Comparison of ENCODE assay signal across 18 cellular contexts in the genomic region with DNA sequence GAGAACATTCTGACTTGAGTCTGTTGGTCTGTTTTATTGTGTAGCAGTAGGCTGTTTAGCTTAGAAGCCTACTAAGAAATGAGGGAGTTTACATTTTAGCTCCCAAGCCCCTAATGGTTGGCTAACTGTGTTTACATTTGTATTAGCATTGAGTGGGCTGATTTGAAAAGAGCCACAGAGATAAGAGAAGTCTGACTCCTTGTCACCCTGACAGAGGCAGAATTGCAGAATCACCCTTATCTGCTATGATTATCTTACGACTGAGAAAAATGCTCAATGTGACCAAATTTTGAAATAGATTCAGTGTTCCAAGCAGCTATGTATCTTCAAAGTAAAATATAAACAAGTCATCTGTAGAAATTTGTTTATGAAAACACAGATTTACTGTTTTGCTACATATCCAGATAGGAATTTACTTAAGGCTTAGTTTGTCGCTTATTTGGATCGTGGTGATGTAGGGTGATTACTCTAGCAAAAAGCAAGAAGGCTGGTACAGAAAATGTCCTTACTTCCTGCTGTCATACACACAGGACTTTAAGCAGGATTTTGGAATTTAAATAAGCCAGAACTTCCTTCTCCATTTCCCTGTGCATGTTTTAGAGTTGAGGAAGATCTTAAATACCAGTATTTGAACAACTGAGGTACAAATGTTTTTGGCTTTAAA. TPM values are rescaled to one million over a fixed set of nuclear protein-coding genes. Genes with fewer than 3 reads are reported as not detected.
DNase-seq lines count a peak whose midpoint lies in the region; ATAC-seq and TF ChIP-seq lines count a peak whose summit lies in the region.
"Had no signal": no experiment of that assay in that cellular context is flagged by ENCODE, and none has a peak within 500 bp of the region (broad histone marks: within the 10 kb centered on the region; RNA-seq: fewer than 3 reads in every experiment).

No MANE protein-coding gene starts in this region.

- peak in 1 of 2 experiments; percentile 34; a peak in 1 of 4 replicates for TF ChIP-seq EP300 in SK-N-SH (IDR thresholded peaks at IDR 0.05; ENCODE audit: borderline replicate concordance in 1 of 2, low read depth in 1 of 2, low read length in 1 of 2)

- H3F3A ChIP-seq in SK-N-SH (replicated peaks; ENCODE audit: insufficient read depth) (no peaks in the 10 kb centered on the region), smooth muscle cell (ENCODE audit: low read depth) (peaks cover 31% of the 10 kb centered on the region)

- DNase-seq in SK-N-SH, result peak; percentile 38
- DNase-seq in SK-N-MC (ENCODE audit: low read depth, low spot score), result no peak
- DNase-seq in iris pigment epithelial cell (ENCODE audit: low read depth), result peak; percentile 15
- no peak for DNase-seq in smooth muscle cell (lab: John Stamatoyannopoulos, UW; ENCODE audit: unreplicated experiment)
- DNase-seq in HPDE6-E6E7 (ENCODE audit: extremely low spot score), result no peak
- DNase-seq in NCI-H226, result no peak
- DNase-seq: activated B cell treated with CpG ODN at 0.5 μM for 24 hours; activated CD4-positive, alpha-beta memory T cell treated with anti-CD3 and anti-CD28 coated beads for 36 hours; activated naive CD4-positive, alpha-beta T cell; activated T-cell treated with anti-CD3 and anti-CD28 coated beads for 4 hours; GF-D8; hippocampal formation; NCI-H1694 treated with DMSO at 0.1 percent for 48 hours; testis had no signal

- H3K4me1 ChIP-seq in SK-N-SH (ENCODE audit: control insufficient read depth in 1 of 2, insufficient read depth in 2 of 2, low read depth in 1 of 2, low read length in 1 of 2), result peaks cover 0 to 3% of the 10 kb centered on the region in 2 experiments; a peak in 2 of 4 replicates
- H3K4me1 ChIP-seq in smooth muscle cell (ENCODE audit: low read depth), result peaks cover 28% of the 10 kb centered on the region
- H3K4me1 ChIP-seq: testis had no signal

- CTCF ChIA-PET in SK-N-SH (lab: Yijun Ruan, JAX), result interaction anchor here (1.1 to 2.0 kb wide), 5 partner anchors 9 to 1444 kb away, joined by 3 to 5 read pairs (median 4); a partner anchor contains a TSS

- no peaks in the 10 kb centered on the region for H3K9me2 ChIP-seq in SK-N-SH

- no peak for TF ChIP-seq RAD21 in SK-N-SH (IDR thresholded peaks at IDR 0.05; ENCODE audit: low read length)

- H3K36me3 ChIP-seq in SK-N-SH (replicated peaks in 1 of 2; ENCODE audit: control insufficient read depth in 1 of 2, insufficient read depth in 2 of 2, low read length in 1 of 2), result no peaks in the 10 kb centered on the region
- no peaks in the 10 kb centered on the region for H3K36me3 ChIP-seq in SK-N-MC (ENCODE audit: insufficient read depth, low read length)
- H3K36me3 ChIP-seq in smooth muscle cell (ENCODE audit: low read depth), result no peaks in the 10 kb centered on the region

- POLR2A ChIA-PET in SK-N-SH (lab: Yijun Ruan, JAX), result no interaction called here

- no peak overlapping the region for H3K27ac ChIP-seq in SK-N-SH (ENCODE audit: low read depth in 2 of 2, low read length in 1 of 2)
- H3K27ac ChIP-seq in SK-N-MC, result peak overlapping the region; percentile 95
- H3K27ac ChIP-seq in smooth muscle cell (ENCODE audit: low read depth), result peak overlapping the region; percentile 84
- H3K27ac ChIP-seq: C4-2B, testis had no signal

- ATAC-seq in SK-N-SH treated with all-trans-retinoic acid at 6 μM for 48 hours (no peak), GM18505 (IDR thresholded peaks at IDR 0.05; ENCODE audit: unreplicated experiment) (no peak)

- H3K4me3 ChIP-seq in SK-N-SH (ENCODE audit: low read depth in 2 of 2, low read length in 1 of 2) (no peak overlapping the region), SK-N-MC (peak overlapping the region; percentile 28), smooth muscle cell (no peak overlapping the region)
- H3K4me3 ChIP-seq: testis had no signal

- H3K27me3 ChIP-seq in SK-N-SH (ENCODE audit: insufficient read depth), result no peaks in the 10 kb centered on the region
- no peaks in the 10 kb centered on the region for H3K27me3 ChIP-seq in smooth muscle cell (ENCODE audit: low read depth)
- H3K27me3 ChIP-seq: testis had no signal

- H2AFZ ChIP-seq in SK-N-SH (ENCODE audit: low read depth), result no peak overlapping the region
- no peak overlapping the region for H2AFZ ChIP-seq in smooth muscle cell (ENCODE audit: low read depth)

- no peak overlapping the region for H3K4me2 ChIP-seq in SK-N-SH
- H3K4me2 ChIP-seq in smooth muscle cell, result peak overlapping the region; percentile 76

- H4K20me1 ChIP-seq in SK-N-SH (ENCODE audit: insufficient read depth) (no peaks in the 10 kb centered on the region), smooth muscle cell (ENCODE audit: low read depth) (peaks cover 6% of the 10 kb centered on the region)

- H3K9ac ChIP-seq in SK-N-SH, result no peak overlapping the region
- H3K9ac ChIP-seq in SK-N-MC (ENCODE audit: insufficient read length), result peak overlapping the region; percentile 65
- H3K9ac ChIP-seq in smooth muscle cell (ENCODE audit: low read depth), result peak overlapping the region; percentile 5

- WGBS in SK-N-SH (ENCODE audit: low lambda C conversion rate), result 52% methylated on average over 3 of the region's 3 CpGs
- WGBS in smooth muscle cell (ENCODE audit: low lambda C conversion rate), result 7% methylated on average over 3 of the region's 3 CpGs

- TF ChIP-seq CTCF in SK-N-SH (IDR thresholded peaks at IDR 0.05), result no peak
- TF ChIP-seq CTCF in smooth muscle cell (IDR thresholded peaks at IDR 0.05; ENCODE audit: borderline replicate concordance, insufficient read depth, poor library complexity, severe bottlenecking), result no peak

- H3K9me3 ChIP-seq in SK-N-SH, result no peaks in the 10 kb centered on the region
- H3K9me3 ChIP-seq in SK-N-MC (ENCODE audit: low read depth, low read length), result no peaks in the 10 kb centered on the region
- H3K9me3 ChIP-seq in smooth muscle cell (replicated peaks; ENCODE audit: low read depth), result no peaks in the 10 kb centered on the region
- H3K9me3 ChIP-seq: testis had no signal

- no peaks in the 10 kb centered on the region for H3K79me2 ChIP-seq in SK-N-SH (ENCODE audit: insufficient read depth)
- H3K79me2 ChIP-seq in smooth muscle cell (ENCODE audit: low read depth), result peaks cover 82% of the 10 kb centered on the region

- no peak for TF ChIP-seq POLR2A in GM18505 (IDR thresholded peaks at IDR 0.05; ENCODE audit: borderline replicate concordance, extremely low read depth, insufficient read depth, insufficient read length)

TF ChIP-seq in SK-N-SH, 30 proteins besides CTCF, POLR2A, EP300 and RAD21:
- TF ChIP-seq, protein P1, sequence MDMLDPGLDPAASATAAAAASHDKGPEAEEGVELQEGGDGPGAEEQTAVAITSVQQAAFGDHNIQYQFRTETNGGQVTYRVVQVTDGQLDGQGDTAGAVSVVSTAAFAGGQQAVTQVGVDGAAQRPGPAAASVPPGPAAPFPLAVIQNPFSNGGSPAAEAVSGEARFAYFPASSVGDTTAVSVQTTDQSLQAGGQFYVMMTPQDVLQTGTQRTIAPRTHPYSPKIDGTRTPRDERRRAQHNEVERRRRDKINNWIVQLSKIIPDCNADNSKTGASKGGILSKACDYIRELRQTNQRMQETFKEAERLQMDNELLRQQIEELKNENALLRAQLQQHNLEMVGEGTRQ (IDR thresholded peaks at IDR 0.05; ENCODE audit: borderline replicate concordance, low read depth, low read length), result no peak
- TF ChIP-seq GATA2 (CRISPR knock-in tag; IDR thresholded peaks at IDR 0.05), result peak; percentile 85
- TF ChIP-seq FOXJ3 (CRISPR knock-in tag; IDR thresholded peaks at IDR 0.05), result peak; percentile 62; the same call in 1 of the 2 replicates
TF ChIP-seq in SK-N-SH: peak in this region for 2.

TF ChIP-seq in SK-N-SH treated with all-trans-retinoic acid at 6 μM for 48 hours, 23 proteins besides CTCF, POLR2A, EP300 and RAD21:
- TF ChIP-seq ZFP30 (CRISPR knock-in tag; IDR thresholded peaks at IDR 0.05) (no peak), ARNTL (CRISPR knock-in tag; IDR thresholded peaks at IDR 0.05; ENCODE audit: borderline replicate concordance, low read depth) (no peak)
TF ChIP-seq in SK-N-SH treated with all-trans-retinoic acid at 6 μM for 48 hours: peak in this region for 0.

RNA-seq across cellular contexts. Expression of a gene that starts 18.9 kb away (rescaled TPM):
- 0.30 and 0.47 TPM in 2 replicates for polyA plus RNA-seq in SK-N-SH (2012; rRNA removed)
- polyA plus RNA-seq in SK-N-SH (2012; cell fraction: cytosol; rRNA removed), result 0.37 and 0.50 TPM in 2 replicates
- 0.60 and 0.94 TPM in 2 replicates for polyA plus RNA-seq in SK-N-SH (2012; cell fraction: nucleus; rRNA removed)
- total RNA-seq in smooth muscle cell, result 44.9 and 63.6 TPM in 2 replicates
- polyA plus RNA-seq in smooth muscle cell, result 31.4 and 32.4 TPM in 2 replicates
- total RNA-seq: activated B cell treated with CpG ODN at 0.5 μM for 24 hours; activated CD4-positive, alpha-beta memory T cell treated with anti-CD3 and anti-CD28 coated beads for 36 hours had no signal
- polyA plus RNA-seq: IgD-negative memory B cell had no signal

Comparison
In these comparisons a context has a peak if more than half of its experiments do, and no peak if none do; other contexts are left out.
1. DNase-seq: peak in SK-N-SH (single experiment) and iris pigment epithelial cell (single experiment); none in SK-N-MC (single experiment), smooth muscle cell (single experiment), HPDE6-E6E7 (single experiment) and NCI-H226 (single experiment).
2. H3K27ac ChIP-seq: peak in SK-N-MC (single experiment) and smooth muscle cell (single experiment); none in SK-N-SH (0 of 2).
3. RNA of a gene that starts 18.9 kb away (polyA plus RNA-seq): 31.4 to 32.4 TPM in smooth muscle cell; 0.30 to 0.94 TPM in SK-N-SH; every median in the first group is over 10 times any median in the second.